ENCODE assay signal across 2 cellular contexts in genomic region chr1:236992449-236992848, GRCh38.
TF ChIP-seq lines count a peak whose summit lies in the region.

No MANE protein-coding gene starts in this region.

TF ChIP-seq in GM23338, 12 proteins besides CTCF, POLR2A, EP300 and RAD21:
- TF ChIP-seq REST (IDR thresholded peaks at IDR 0.05; ENCODE audit: unreplicated experiment) (no peak), ZNF462 (CRISPR knock-in tag; IDR thresholded peaks at IDR 0.05) (no peak), STAT1 (IDR thresholded peaks at IDR 0.05; ENCODE audit: unreplicated experiment) (no peak), EZH2 (IDR thresholded peaks at IDR 0.05; ENCODE audit: low read depth, unreplicated experiment) (no peak), ZNF331 (CRISPR knock-in tag; IDR thresholded peaks at IDR 0.05; ENCODE audit: low read depth) (no peak), NANOG (IDR thresholded peaks at IDR 0.05; ENCODE audit: borderline replicate concordance) (no peak), ETS1 (IDR thresholded peaks at IDR 0.05) (no peak), EZH2phosphoT487 (IDR thresholded peaks at IDR 0.05; ENCODE audit: unreplicated experiment) (no peak), JUNB (IDR thresholded peaks at IDR 0.05; ENCODE audit: unreplicated experiment) (no peak), ZNF114 (CRISPR knock-in tag; IDR thresholded peaks at IDR 0.05) (no peak), POLR2AphosphoS5 (IDR thresholded peaks at IDR 0.05; ENCODE audit: low read depth) (no peak)

TF ChIP-seq in K562, 482 proteins besides CTCF, POLR2A, EP300 and RAD21 (continued from another document):
- TF ChIP-seq THAP7 (CRISPR knock-in tag; IDR thresholded peaks at IDR 0.05) (no peak), ZNF511 (CRISPR knock-in tag; IDR thresholded peaks at IDR 0.05) (no peak), E2F5 (CRISPR knock-in tag; IDR thresholded peaks at IDR 0.05) (no peak), ZNF311 (CRISPR knock-in tag; IDR thresholded peaks at IDR 0.05) (no peak), KLF6 (CRISPR knock-in tag; IDR thresholded peaks at IDR 0.05; ENCODE audit: borderline replicate concordance) (no peak), SRF (CRISPR knock-in tag; IDR thresholded peaks at IDR 0.05) (no peak), CHAMP1 (IDR thresholded peaks at IDR 0.05) (no peak), FOXO4 (CRISPR knock-in tag; IDR thresholded peaks at IDR 0.05) (no peak), ZBTB12 (CRISPR knock-in tag; IDR thresholded peaks at IDR 0.05) (no peak), E2F4 (CRISPR knock-in tag; IDR thresholded peaks at IDR 0.05; ENCODE audit: low read depth) (no peak), ARID4B (CRISPR knock-in tag; IDR thresholded peaks at IDR 0.05) (no peak), FOXJ2 (tag; IDR thresholded peaks at IDR 0.05) (no peak), KLF1 (tag; IDR thresholded peaks at IDR 0.05) (no peak), HIVEP1 (CRISPR knock-in tag; IDR thresholded peaks at IDR 0.05) (no peak), KAT8 (IDR thresholded peaks at IDR 0.05; ENCODE audit: low read depth) (no peak)
